28 cellular contexts compared by ENCODE assay signal in the genomic region with DNA sequence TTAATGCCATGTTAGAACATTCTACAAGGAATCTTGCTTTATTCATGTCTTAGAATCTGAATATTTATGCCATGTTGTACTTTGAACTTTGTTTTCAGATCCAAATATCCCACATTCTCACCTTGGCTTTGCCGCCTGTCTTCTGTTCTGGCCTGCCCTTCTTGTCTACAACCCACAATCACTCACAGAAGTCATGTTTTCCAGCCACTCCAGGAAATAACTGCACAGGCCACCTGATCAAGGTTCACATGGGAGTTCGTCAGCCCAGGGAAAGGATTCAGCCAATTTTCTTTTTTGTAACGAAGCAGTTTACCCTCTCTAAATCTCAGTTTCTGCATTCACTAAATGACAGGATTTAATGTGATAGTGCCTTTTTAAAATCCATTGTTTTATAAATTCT.
"Had no signal": no experiment of that assay in that cellular context is flagged by ENCODE, and none has a peak within 500 bp of the region (broad histone marks: within the 10 kb centered on the region; RNA-seq: fewer than 3 reads in every experiment).

No MANE protein-coding gene starts in this region.

- H3K36me3 Mint-ChIP-seq: activated naive CD8-positive, alpha-beta T cell treated with anti-CD3 and anti-CD28 coated beads for 36 hours; stimulated activated memory B cell treated with anti-CD40 and anti-IgM and Interleukin-4, amounts not matched to agents 10 μg/mL and 1 μg/mL and 100 μg/mL, for 72 hours had no signal

- DNase-seq: activated CD4-positive, alpha-beta T cell treated with anti-CD3 and anti-CD28 coated beads, Interleukin-2, amount 50 U/mL, for 4 hours; activated CD8-positive, alpha-beta memory T cell treated with anti-CD3 and anti-CD28 coated beads for 24 hours; activated CD8-positive, alpha-beta memory T cell treated with anti-CD3 and anti-CD28 coated beads, Interleukin-2, amount 50 U/mL, for 4 hours; activated naive CD4-positive, alpha-beta T cell; activated naive CD8-positive, alpha-beta T cell treated with anti-CD3 and anti-CD28 coated beads for 36 hours; activated T-cell treated with anti-CD3 and anti-CD28 coated beads, Interleukin-2, amount 50 U/mL, for 24 hours; cerebellar nuclear complex; cortex of kidney; nucleus accumbens; posterior cingulate gyrus; stimulated activated CD4-positive, alpha-beta T cell treated with anti-CD3 and anti-CD28 coated beads, Interleukin-15, amount 100 ng/mL, for 24 hours; stomach; T-helper 1 cell; trophoblast cell; WERI-Rb-1 had no signal

- FAIRE-seq: astrocyte, keratinocyte, TTC549 had no signal

- H3K27ac ChIP-seq: breast epithelium, epithelial cell of prostate, gastroesophageal sphincter, stomach, suprapubic skin, vagina, WERI-Rb-1 had no signal

- H3K27me3 Mint-ChIP-seq: activated naive CD8-positive, alpha-beta T cell treated with anti-CD3 and anti-CD28 coated beads for 36 hours; activated T-cell treated with anti-CD3 and anti-CD28 coated beads, Interleukin-2, amount 50 U/mL, for 24 hours; activated T-helper 17 cell treated with anti-CD3 and anti-CD28 coated beads, Interleukin-2, amount 50 U/mL, for 72 hours; stimulated activated memory B cell treated with anti-CD40 and anti-IgM and Interleukin-4, amounts not matched to agents 10 μg/mL and 1 μg/mL and 100 μg/mL, for 72 hours had no signal

- H3K27ac Mint-ChIP-seq: activated naive CD8-positive, alpha-beta T cell treated with anti-CD3 and anti-CD28 coated beads for 36 hours; activated T-cell treated with anti-CD3 and anti-CD28 coated beads, Interleukin-2, amount 50 U/mL, for 24 hours; activated T-helper 17 cell treated with anti-CD3 and anti-CD28 coated beads, Interleukin-2, amount 50 U/mL, for 72 hours; stimulated activated memory B cell treated with anti-CD40 and anti-IgM and Interleukin-4, amounts not matched to agents 10 μg/mL and 1 μg/mL and 100 μg/mL, for 72 hours had no signal

- H3K36me3 ChIP-seq: breast epithelium, gastroesophageal sphincter, stomach, suprapubic skin, vagina, WERI-Rb-1 had no signal

- H3K4me1 Mint-ChIP-seq: activated naive CD8-positive, alpha-beta T cell treated with anti-CD3 and anti-CD28 coated beads for 36 hours; activated T-helper 17 cell treated with anti-CD3 and anti-CD28 coated beads, Interleukin-2, amount 50 U/mL, for 72 hours; stimulated activated memory B cell treated with anti-CD40 and anti-IgM and Interleukin-4, amounts not matched to agents 10 μg/mL and 1 μg/mL and 100 μg/mL, for 72 hours had no signal

- H3K9me3 ChIP-seq: breast epithelium, gastroesophageal sphincter, stomach, suprapubic skin, vagina had no signal

- H3K4me3 Mint-ChIP-seq: activated naive CD8-positive, alpha-beta T cell treated with anti-CD3 and anti-CD28 coated beads for 36 hours; activated T-cell treated with anti-CD3 and anti-CD28 coated beads, Interleukin-2, amount 50 U/mL, for 24 hours; activated T-helper 17 cell treated with anti-CD3 and anti-CD28 coated beads, Interleukin-2, amount 50 U/mL, for 72 hours; stimulated activated memory B cell treated with anti-CD40 and anti-IgM and Interleukin-4, amounts not matched to agents 10 μg/mL and 1 μg/mL and 100 μg/mL, for 72 hours had no signal

- H3K9me3 Mint-ChIP-seq: activated naive CD8-positive, alpha-beta T cell treated with anti-CD3 and anti-CD28 coated beads for 36 hours; activated T-cell treated with anti-CD3 and anti-CD28 coated beads, Interleukin-2, amount 50 U/mL, for 24 hours; activated T-helper 17 cell treated with anti-CD3 and anti-CD28 coated beads, Interleukin-2, amount 50 U/mL, for 72 hours; stimulated activated memory B cell treated with anti-CD40 and anti-IgM and Interleukin-4, amounts not matched to agents 10 μg/mL and 1 μg/mL and 100 μg/mL, for 72 hours had no signal

- H3K4me3 ChIP-seq: breast epithelium, gastroesophageal sphincter, lung, smooth muscle cell, stomach, suprapubic skin, vagina had no signal

- H3K27me3 ChIP-seq: breast epithelium, gastroesophageal sphincter, stomach, suprapubic skin, vagina had no signal

- ATAC-seq: activated T-helper 17 cell treated with anti-CD3 and anti-CD28 coated beads, Interleukin-2, amount 50 U/mL, for 72 hours; gastroesophageal sphincter; sciatic nerve; stimulated activated memory B cell treated with anti-CD40 and anti-IgM and Interleukin-4, amounts not matched to agents 10 μg/mL and 1 μg/mL and 100 μg/mL, for 72 hours had no signal

- H3K4me1 ChIP-seq: breast epithelium, gastroesophageal sphincter, suprapubic skin, vagina had no signal
